In the genomic region with DNA sequence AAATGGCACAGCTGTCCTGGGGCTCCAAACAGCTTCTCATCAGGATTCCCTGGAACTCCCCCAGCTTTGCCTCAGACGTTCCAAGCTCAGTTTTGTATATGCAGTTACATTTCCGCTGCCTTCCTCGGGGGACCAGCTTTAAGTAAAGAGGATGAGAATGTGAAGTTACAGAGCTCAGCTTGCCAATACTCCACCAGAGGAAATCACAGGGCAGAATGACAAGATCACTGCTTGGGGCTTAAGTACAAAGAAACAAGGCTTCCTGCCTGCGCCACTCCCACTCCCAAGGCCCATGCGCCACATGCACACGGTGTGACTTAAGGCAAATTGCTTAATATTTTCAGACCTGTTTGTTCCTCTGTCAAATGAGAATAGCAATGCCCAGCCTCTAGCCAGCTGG, we compare ENCODE assay signal across 23 cellular contexts.
"Had no signal": no experiment of that assay in that cellular context is flagged by ENCODE, and none has a peak within 500 bp of the region (broad histone marks: within the 10 kb centered on the region; RNA-seq: fewer than 3 reads in every experiment).

No MANE protein-coding gene starts in this region.

- H3K36me3 Mint-ChIP-seq: activated CD8-positive, alpha-beta memory T cell treated with anti-CD3 and anti-CD28 coated beads, Interleukin-2, amount 10 ng/mL, durations not matched to agents 7 days and 5 days; activated naive CD4-positive, alpha-beta T cell treated with anti-CD3 and anti-CD28 coated beads, Interleukin-2, amount 10 ng/mL, durations not matched to agents 7 days and 5 days; stimulated activated naive B cell treated with anti-CD40 and anti-IgM and Interleukin-4, amounts not matched to agents 10 μg/mL and 1 μg/mL and 100 μg/mL, for 72 hours; type B pancreatic cell had no signal

- H3K27me3 Mint-ChIP-seq: activated CD4-positive, alpha-beta T cell treated with anti-CD3 and anti-CD28 coated beads, Interleukin-2, amount 10 ng/mL, durations not matched to agents 24 days and 14 days; activated CD8-positive, alpha-beta memory T cell treated with anti-CD3 and anti-CD28 coated beads, Interleukin-2, amount 10 ng/mL, durations not matched to agents 7 days and 5 days; activated CD8-positive, alpha-beta T cell treated with anti-CD3 and anti-CD28 coated beads for 36 hours; activated naive CD4-positive, alpha-beta T cell treated with anti-CD3 and anti-CD28 coated beads, Interleukin-2, amount 10 ng/mL, durations not matched to agents 7 days and 5 days; naive thymus-derived CD4-positive, alpha-beta T cell; stimulated activated naive B cell treated with anti-CD40 and anti-IgM and Interleukin-4, amounts not matched to agents 10 μg/mL and 1 μg/mL and 100 μg/mL, for 72 hours had no signal

- H3K27ac Mint-ChIP-seq: activated CD4-positive, alpha-beta T cell treated with anti-CD3 and anti-CD28 coated beads, Interleukin-2, amount 10 ng/mL, durations not matched to agents 24 days and 14 days; activated CD8-positive, alpha-beta memory T cell treated with anti-CD3 and anti-CD28 coated beads, Interleukin-2, amount 10 ng/mL, durations not matched to agents 7 days and 5 days; activated CD8-positive, alpha-beta T cell treated with anti-CD3 and anti-CD28 coated beads for 36 hours; activated naive CD4-positive, alpha-beta T cell treated with anti-CD3 and anti-CD28 coated beads, Interleukin-2, amount 10 ng/mL, durations not matched to agents 7 days and 5 days; naive thymus-derived CD4-positive, alpha-beta T cell; stimulated activated naive B cell treated with anti-CD40 and anti-IgM and Interleukin-4, amounts not matched to agents 10 μg/mL and 1 μg/mL and 100 μg/mL, for 72 hours; type B pancreatic cell had no signal

- H3K9me3 ChIP-seq: lower lobe of right lung, pancreas, psoas muscle, testis, vagina had no signal

- DNase-seq: activated CD4-positive, alpha-beta T cell treated with anti-CD3 and anti-CD28 coated beads, Interleukin-2, amount 10 ng/mL, durations not matched to agents 24 days and 14 days; activated CD8-positive, alpha-beta memory T cell treated with anti-CD3 and anti-CD28 coated beads, Interleukin-2, amount 10 ng/mL, durations not matched to agents 7 days and 5 days; activated CD8-positive, alpha-beta T cell treated with anti-CD3 and anti-CD28 coated beads for 36 hours; activated effector memory CD4-positive, alpha-beta T cell treated with anti-CD3 and anti-CD28 coated beads, Interleukin-2, amount 50 U/mL, for 16 hours; activated naive CD4-positive, alpha-beta T cell treated with anti-CD3 and anti-CD28 coated beads, Interleukin-2, amount 10 ng/mL, durations not matched to agents 7 days and 5 days; activated T-cell treated with anti-CD3 and anti-CD28 coated beads for 4 hours; amygdala; cerebellar nuclear complex; cortex of kidney; foreskin fibroblast; kidney; lower lobe of right lung; naive thymus-derived CD4-positive, alpha-beta T cell; pancreas; psoas muscle; stimulated activated naive B cell treated with anti-CD40 and anti-IgM and Interleukin-4, amounts not matched to agents 10 μg/mL and 1 μg/mL and 100 μg/mL, for 72 hours; testis had no signal

- H3K4me1 ChIP-seq: lower lobe of right lung, pancreas, psoas muscle, testis, vagina had no signal

- H3K4me3 ChIP-seq: lower lobe of right lung, pancreas, psoas muscle, testis, vagina had no signal

- H3K4me3 Mint-ChIP-seq: activated CD4-positive, alpha-beta T cell treated with anti-CD3 and anti-CD28 coated beads, Interleukin-2, amount 10 ng/mL, durations not matched to agents 24 days and 14 days; activated CD8-positive, alpha-beta memory T cell treated with anti-CD3 and anti-CD28 coated beads, Interleukin-2, amount 10 ng/mL, durations not matched to agents 7 days and 5 days; activated CD8-positive, alpha-beta T cell treated with anti-CD3 and anti-CD28 coated beads for 36 hours; activated naive CD4-positive, alpha-beta T cell treated with anti-CD3 and anti-CD28 coated beads, Interleukin-2, amount 10 ng/mL, durations not matched to agents 7 days and 5 days; naive thymus-derived CD4-positive, alpha-beta T cell; neural crest cell; stimulated activated naive B cell treated with anti-CD40 and anti-IgM and Interleukin-4, amounts not matched to agents 10 μg/mL and 1 μg/mL and 100 μg/mL, for 72 hours; type B pancreatic cell had no signal

- H3K27me3 ChIP-seq: pancreas, testis, vagina had no signal

- H3K36me3 ChIP-seq: lower lobe of right lung, pancreas, vagina had no signal

- H3K27ac ChIP-seq: epithelial cell of prostate, lower lobe of right lung, pancreas, psoas muscle, testis, vagina had no signal

- H3K4me1 Mint-ChIP-seq: activated CD4-positive, alpha-beta T cell treated with anti-CD3 and anti-CD28 coated beads, Interleukin-2, amount 10 ng/mL, durations not matched to agents 24 days and 14 days; activated CD8-positive, alpha-beta memory T cell treated with anti-CD3 and anti-CD28 coated beads, Interleukin-2, amount 10 ng/mL, durations not matched to agents 7 days and 5 days; activated naive CD4-positive, alpha-beta T cell treated with anti-CD3 and anti-CD28 coated beads, Interleukin-2, amount 10 ng/mL, durations not matched to agents 7 days and 5 days; neural crest cell; stimulated activated naive B cell treated with anti-CD40 and anti-IgM and Interleukin-4, amounts not matched to agents 10 μg/mL and 1 μg/mL and 100 μg/mL, for 72 hours had no signal

- ATAC-seq: activated CD4-positive, CD25-positive, alpha-beta regulatory T cell treated with anti-CD3 and anti-CD28 coated beads, Interleukin-2, amount 50 U/mL, for 24 hours; activated CD8-positive, alpha-beta memory T cell treated with anti-CD3 and anti-CD28 coated beads, Interleukin-2, amount 10 ng/mL, durations not matched to agents 7 days and 5 days; activated CD8-positive, alpha-beta T cell treated with anti-CD3 and anti-CD28 coated beads for 36 hours; lower lobe of right lung; naive thymus-derived CD4-positive, alpha-beta T cell; pancreas; psoas muscle; right cardiac atrium; stimulated activated naive B cell treated with anti-CD40 and anti-IgM and Interleukin-4, amounts not matched to agents 10 μg/mL and 1 μg/mL and 100 μg/mL, for 72 hours had no signal
